Comparison of ENCODE assay signal across 1 cellular context in genomic region chr18:45253973-45254372, GRCh38.
TF ChIP-seq lines count a peak whose summit lies in the region.

No MANE protein-coding gene starts in this region.

TF ChIP-seq in IMR-90, 13 proteins besides CTCF, POLR2A, EP300 and RAD21 (continued from another document):
- TF ChIP-seq, protein P1, sequence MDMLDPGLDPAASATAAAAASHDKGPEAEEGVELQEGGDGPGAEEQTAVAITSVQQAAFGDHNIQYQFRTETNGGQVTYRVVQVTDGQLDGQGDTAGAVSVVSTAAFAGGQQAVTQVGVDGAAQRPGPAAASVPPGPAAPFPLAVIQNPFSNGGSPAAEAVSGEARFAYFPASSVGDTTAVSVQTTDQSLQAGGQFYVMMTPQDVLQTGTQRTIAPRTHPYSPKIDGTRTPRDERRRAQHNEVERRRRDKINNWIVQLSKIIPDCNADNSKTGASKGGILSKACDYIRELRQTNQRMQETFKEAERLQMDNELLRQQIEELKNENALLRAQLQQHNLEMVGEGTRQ (IDR thresholded peaks at IDR 0.05; ENCODE audit: low read depth, low read length) = no peak
- TF ChIP-seq BHLHE40 (IDR thresholded peaks at IDR 0.05; ENCODE audit: low read depth, low read length) (no peak), MXI1 (IDR thresholded peaks at IDR 0.05; ENCODE audit: borderline replicate concordance, low read depth, low read length) (no peak), FOS (IDR thresholded peaks at IDR 0.05; ENCODE audit: low read depth, low read length) (no peak), RFX5 (IDR thresholded peaks at IDR 0.05; ENCODE audit: low read depth, low read length) (no peak), CEBPB (IDR thresholded peaks at IDR 0.05; ENCODE audit: low read depth, low read length) (no peak), MAZ (IDR thresholded peaks at IDR 0.05; ENCODE audit: borderline replicate concordance, low read depth, low read length) (no peak)
